In genomic region chr2:238230699-238231098, GRCh38 we compare ENCODE assay signal across 9 cellular contexts. TPM values are rescaled to one million over a fixed set of nuclear protein-coding genes. Genes with fewer than 3 reads are reported as not detected.
DNase-seq lines count a peak whose midpoint lies in the region; ATAC-seq and TF ChIP-seq lines count a peak whose summit lies in the region.
"Had no signal": no experiment of that assay in that cellular context is flagged by ENCODE, and none has a peak within 500 bp of the region (broad histone marks: within the 10 kb centered on the region; RNA-seq: fewer than 3 reads in every experiment).

No MANE protein-coding gene starts in this region.

- H3K36me3 Mint-ChIP-seq in activated naive CD4-positive, alpha-beta T cell treated with anti-CD3 and anti-CD28 coated beads, Interleukin-2, amount 10 ng/mL, durations not matched to agents 7 days and 5 days: no peaks in the 10 kb centered on the region
- peaks cover 0 to 6% of the 10 kb centered on the region in 2 donors for H3K36me3 Mint-ChIP-seq in activated naive CD4-positive, alpha-beta T cell treated with anti-CD3 and anti-CD28 coated beads, Interleukin-2, amount 50 U/mL, for 72 hours
- H3K36me3 Mint-ChIP-seq in central memory CD8-positive, alpha-beta T cell (ENCODE audit: insufficient read depth): no peaks in the 10 kb centered on the region
- H3K36me3 Mint-ChIP-seq in naive B cell: peaks cover 0 to 8% of the 10 kb centered on the region in 2 donors

- H3K27ac ChIP-seq in tibial nerve: peak overlapping the region in 3 of 4 donors; percentile 62 to 81 (median 79)
- H3K27ac ChIP-seq in right lobe of liver: no peak overlapping the region

- H3K9me3 ChIP-seq in tibial nerve (no peaks in the 10 kb centered on the region), right lobe of liver (no peaks in the 10 kb centered on the region)

- peak overlapping the region; percentile 9 for H3K4me3 Mint-ChIP-seq in activated naive CD4-positive, alpha-beta T cell treated with anti-CD3 and anti-CD28 coated beads, Interleukin-2, amount 10 ng/mL, durations not matched to agents 7 days and 5 days
- H3K4me3 Mint-ChIP-seq in central memory CD8-positive, alpha-beta T cell: peak overlapping the region; percentile 37
- H3K4me3 Mint-ChIP-seq in naive B cell: peak overlapping the region; percentile 5 to 96 (median 84)

- peaks cover 75% of the 10 kb centered on the region for H3K27me3 Mint-ChIP-seq in activated naive CD4-positive, alpha-beta T cell treated with anti-CD3 and anti-CD28 coated beads, Interleukin-2, amount 10 ng/mL, durations not matched to agents 7 days and 5 days
- H3K27me3 Mint-ChIP-seq in central memory CD8-positive, alpha-beta T cell: peaks cover 20% of the 10 kb centered on the region
- peaks cover 8 to 30% (median 10%) of the 10 kb centered on the region in 3 donors for H3K27me3 Mint-ChIP-seq in naive B cell

- TF ChIP-seq EP300 in tibial nerve (IDR thresholded peaks at IDR 0.05): no peak

- peaks cover 0 to 44% (median 8%) of the 10 kb centered on the region in 4 donors for H3K4me1 ChIP-seq in tibial nerve
- no peaks in the 10 kb centered on the region for H3K4me1 ChIP-seq in right lobe of liver

- TF ChIP-seq CTCF in tibial nerve (IDR thresholded peaks at IDR 0.05) (no peak), right lobe of liver (IDR thresholded peaks at IDR 0.05) (no peak)

- no peak for ATAC-seq in activated naive CD4-positive, alpha-beta T cell treated with anti-CD3 and anti-CD28 coated beads, Interleukin-2, amount 50 U/mL, for 72 hours
- ATAC-seq in central memory CD8-positive, alpha-beta T cell (replicated peaks; ENCODE audit: extremely low read depth, poor library complexity, severe bottlenecking): no peak
- ATAC-seq in naive B cell (ENCODE audit: low read depth in 2 of 2) (no peak), HG03571 (IDR thresholded peaks at IDR 0.05; ENCODE audit: unreplicated experiment) (no peak), HG02759 (IDR thresholded peaks at IDR 0.05; ENCODE audit: unreplicated experiment) (no peak), right lobe of liver (no peak)

- CTCF ChIA-PET in activated naive CD4-positive, alpha-beta T cell treated with anti-CD3 and anti-CD28 coated beads, Interleukin-2, amount 10 ng/mL, durations not matched to agents 7 days and 5 days (lab: Charles Lee): no interaction called here

- H3K36me3 ChIP-seq in tibial nerve (peaks cover 0 to 16% (median 0%) of the 10 kb centered on the region in 3 donors), right lobe of liver (no peaks in the 10 kb centered on the region)

- no peak for DNase-seq in activated naive CD4-positive, alpha-beta T cell treated with anti-CD3 and anti-CD28 coated beads, Interleukin-2, amount 10 ng/mL, durations not matched to agents 7 days and 5 days
- no peak for DNase-seq in activated naive CD4-positive, alpha-beta T cell treated with anti-CD3 and anti-CD28 coated beads, Interleukin-2, amount 50 U/mL, for 72 hours (ENCODE audit: low spot score in 2 of 2)
- no peak for DNase-seq in central memory CD8-positive, alpha-beta T cell (ENCODE audit: low spot score in 2 of 2)
- DNase-seq in naive B cell: no peak
- no peak for DNase-seq in tibial nerve (ENCODE audit: low spot score in 2 of 2)
- DNase-seq in right lobe of liver: no peak
- DNase-seq: SIG-M5 had no signal

- 51 to 67% methylated on average over 5 of the region's 5 CpGs for WGBS in tibial nerve, 2 donors
- 94% methylated on average over 3 of the region's 5 CpGs for WGBS in right lobe of liver (ENCODE audit: insufficient coverage, low coverage, low lambda C conversion rate, missing lambda C conversion rate)

- H3K4me1 Mint-ChIP-seq in activated naive CD4-positive, alpha-beta T cell treated with anti-CD3 and anti-CD28 coated beads, Interleukin-2, amount 10 ng/mL, durations not matched to agents 7 days and 5 days: peaks cover 20% of the 10 kb centered on the region
- peaks cover 20% of the 10 kb centered on the region for H3K4me1 Mint-ChIP-seq in central memory CD8-positive, alpha-beta T cell
- H3K4me1 Mint-ChIP-seq in naive B cell: peaks cover 33 to 40% (median 35%) of the 10 kb centered on the region in 3 donors

- H3K27me3 ChIP-seq in tibial nerve (no peaks in the 10 kb centered on the region), right lobe of liver (no peaks in the 10 kb centered on the region)

- H3K27ac Mint-ChIP-seq in activated naive CD4-positive, alpha-beta T cell treated with anti-CD3 and anti-CD28 coated beads, Interleukin-2, amount 10 ng/mL, durations not matched to agents 7 days and 5 days: no peak overlapping the region
- no peak overlapping the region for H3K27ac Mint-ChIP-seq in activated naive CD4-positive, alpha-beta T cell treated with anti-CD3 and anti-CD28 coated beads, Interleukin-2, amount 50 U/mL, for 72 hours
- no peak overlapping the region for H3K27ac Mint-ChIP-seq in central memory CD8-positive, alpha-beta T cell (ENCODE audit: low read depth)
- peak overlapping the region in 1 of 6 donors; percentile 90 for H3K27ac Mint-ChIP-seq in naive B cell

- H3K4me3 ChIP-seq in tibial nerve: peak overlapping the region; percentile 32 to 81 (median 72)
- peak overlapping the region in 1 of 3 donors; percentile 62 for H3K4me3 ChIP-seq in right lobe of liver

- intact Hi-C loops in right lobe of liver (cut with DNase I): no loop called here

- H3K9me3 Mint-ChIP-seq in activated naive CD4-positive, alpha-beta T cell treated with anti-CD3 and anti-CD28 coated beads, Interleukin-2, amount 10 ng/mL, durations not matched to agents 7 days and 5 days: peaks cover 2% of the 10 kb centered on the region
- peaks cover 0 to 3% of the 10 kb centered on the region in 2 donors for H3K9me3 Mint-ChIP-seq in activated naive CD4-positive, alpha-beta T cell treated with anti-CD3 and anti-CD28 coated beads, Interleukin-2, amount 50 U/mL, for 72 hours
- no peaks in the 10 kb centered on the region for H3K9me3 Mint-ChIP-seq in central memory CD8-positive, alpha-beta T cell
- H3K9me3 Mint-ChIP-seq in naive B cell: peaks cover 0 to 4% (median 0%) of the 10 kb centered on the region in 7 donors

- TF ChIP-seq POLR2A in tibial nerve (IDR thresholded peaks at IDR 0.05) (no peak), right lobe of liver (IDR thresholded peaks at IDR 0.05) (no peak)

RNA-seq across cellular contexts. Expression of gene HES6, which starts 9.1 kb away (rescaled TPM):
- total RNA-seq in activated naive CD4-positive, alpha-beta T cell treated with anti-CD3 and anti-CD28 coated beads, Interleukin-2, amount 50 U/mL, for 72 hours: 1 to 10 TPM; 4.7 to 5.1 TPM
- polyA plus RNA-seq in naive B cell (ENCODE audit: low read depth in 6 of 6): 1 to 10 TPM; 2.5 to 6.9 (median 3.9) TPM
- total RNA-seq in tibial nerve: 10 to 100 TPM in 2 of 4 donors, 1 to 10 TPM in 2; 4.4 to 18.6 (median 12.4) TPM
- 1 to 10 TPM; 1.7 to 8.3 (median 3.8) TPM for total RNA-seq in right lobe of liver

RNA-seq across cellular contexts. Expression of gene ILKAP, which starts 27.2 kb away (rescaled TPM):
- 10 to 100 TPM; 40.7 to 64.8 TPM for total RNA-seq in activated naive CD4-positive, alpha-beta T cell treated with anti-CD3 and anti-CD28 coated beads, Interleukin-2, amount 50 U/mL, for 72 hours
- 10 to 100 TPM; 37.4 to 51.4 (median 48.4) TPM for polyA plus RNA-seq in naive B cell (ENCODE audit: low read depth in 6 of 6)
- 10 to 100 TPM; 40.8 to 53.1 (median 47.9) TPM for total RNA-seq in tibial nerve
- total RNA-seq in right lobe of liver: 10 to 100 TPM in 5 of 6 experiments, 1 to 10 TPM in 1; 9.8 to 24.3 (median 16.8) TPM

RNA-seq across cellular contexts. Expression of gene PER2, which starts 57.7 kb away (rescaled TPM):
- 10 to 100 TPM; 11.5 to 15.0 TPM for total RNA-seq in activated naive CD4-positive, alpha-beta T cell treated with anti-CD3 and anti-CD28 coated beads, Interleukin-2, amount 50 U/mL, for 72 hours
- polyA plus RNA-seq in naive B cell (ENCODE audit: low read depth in 6 of 6): 10 to 100 TPM in 1 of 6 donors, 1 to 10 TPM in 5; 3.5 to 11.7 (median 4.5) TPM
- 10 to 100 TPM in 2 of 4 donors, 1 to 10 TPM in 2; 8.2 to 18.6 (median 9.8) TPM for total RNA-seq in tibial nerve
- 10 to 100 TPM in 1 of 6 experiments, 1 to 10 TPM in 5; 4.5 to 12.5 (median 6.1) TPM for total RNA-seq in right lobe of liver

Comparison
In these comparisons a context has a peak if more than half of its experiments do, and no peak if none do; other contexts are left out.
1. H3K4me3 Mint-ChIP-seq: peak in every context shown above with its lines; median percentile 84 in naive B cell; 37 in central memory CD8-positive, alpha-beta T cell; 9 in activated naive CD4-positive, alpha-beta T cell treated with anti-CD3 and anti-CD28 coated beads, Interleukin-2, amount 10 ng/mL, durations not matched to agents 7 days and 5 days.
2. H3K27ac ChIP-seq: peak in tibial nerve (3 of 4); none in right lobe of liver (0 of 3).